In genomic region chr19:41376998-41377365, GRCh38 we compare ENCODE assay signal across 6 cellular contexts. TPM values are rescaled to one million over a fixed set of nuclear protein-coding genes. Genes with fewer than 3 reads are reported as not detected.
A peak's percentile ranks its signal among the peaks of the same experiment; 100 is the strongest.
DNase-seq lines count a peak whose midpoint lies in the region; ATAC-seq, FAIRE-seq and TF ChIP-seq lines count a peak whose summit lies in the region.

No MANE protein-coding gene starts in this region.

- peak overlapping the region; percentile 33 for H3K27ac Mint-ChIP-seq in activated T-helper 17 cell treated with anti-CD3 and anti-CD28 coated beads, Interleukin-2, amount 50 U/mL, for 72 hours

- intact Hi-C loops in HepG2 (cut with micrococcal nuclease; ENCODE audit: unreplicated experiment), result no loop called here

- H3K36me3 Mint-ChIP-seq in activated T-helper 17 cell treated with anti-CD3 and anti-CD28 coated beads, Interleukin-2, amount 50 U/mL, for 72 hours (ENCODE audit: low read depth), result no peaks in the 10 kb centered on the region

- no peak overlapping the region for H3K27ac ChIP-seq in ACC112 (ENCODE audit: low read depth, low read length)
- peak overlapping the region; percentile 50 for H3K27ac ChIP-seq in HepG2 (ENCODE audit: extremely low read length, insufficient read depth, low read length)

- no peak for TF ChIP-seq RAD21 in HepG2 (CRISPR knock-in tag; IDR thresholded peaks at IDR 0.05)

- H3K9ac ChIP-seq in HepG2 (ENCODE audit: insufficient read depth, low read depth, low read length), result peak overlapping the region; percentile 68

- H3K9me3 Mint-ChIP-seq in activated T-helper 17 cell treated with anti-CD3 and anti-CD28 coated beads, Interleukin-2, amount 50 U/mL, for 72 hours, result no peaks in the 10 kb centered on the region

- H3K4me3 Mint-ChIP-seq in activated T-helper 17 cell treated with anti-CD3 and anti-CD28 coated beads, Interleukin-2, amount 50 U/mL, for 72 hours, result peak overlapping the region; percentile 74

- H3K4me1 ChIP-seq in ACC112 (ENCODE audit: control insufficient read depth, insufficient read depth, low read length, unreplicated experiment), result no peaks in the 10 kb centered on the region
- peaks cover 26% of the 10 kb centered on the region for H3K4me1 ChIP-seq in HepG2 (ENCODE audit: insufficient read depth, low read length)

- CTCF ChIA-PET in HepG2 (lab: Yijun Ruan, JAX; ENCODE audit: low intra/inter-chr PET ratio, low total read pairs), result no interaction called here

- H3K4me2 ChIP-seq in HepG2 (ENCODE audit: low read depth, low read length), result peak overlapping the region; percentile 83

- in situ Hi-C loops in HepG2 (cut with HindIII; ENCODE audit: extremely low pct_ligation_motif_present, low pct_unique_long_range_greater_than_20kb), result no loop called here

- H3K79me2 ChIP-seq in ACC112 (ENCODE audit: control insufficient read depth, insufficient read depth, low read length, unreplicated experiment) (no peaks in the 10 kb centered on the region), HepG2 (ENCODE audit: insufficient read depth, low read length) (no peaks in the 10 kb centered on the region)

- H3K27me3 ChIP-seq in ACC112 (ENCODE audit: insufficient read depth, low read length) (no peaks in the 10 kb centered on the region), HepG2 (ENCODE audit: control insufficient read depth in 1 of 2, insufficient read depth in 2 of 2, low read length in 2 of 2) (no peaks in the 10 kb centered on the region)

- peak; percentile 44 for FAIRE-seq in HepG2 (lab: Jason Lieb, UNC)

- H3K36me3 ChIP-seq in ACC112 (ENCODE audit: insufficient read depth, low read length) (no peaks in the 10 kb centered on the region), HepG2 (replicated peaks in 1 of 2; ENCODE audit: control insufficient read depth in 1 of 2, insufficient read depth in 2 of 2, low read length in 2 of 2) (no peaks in the 10 kb centered on the region; a peak in 1 of 5 replicates)

- TF ChIP-seq CTCF in HepG2 (CRISPR knock-in tag; IDR thresholded peaks at IDR 0.05), result no peak

- DNase-seq in HepG2 (ENCODE audit: low spot score) (no peak), AG08396 (ENCODE audit: low spot score) (no peak), LoVo (ENCODE audit: low spot score) (no peak), NCI-H2029 treated with DMSO at 0.1 percent for 48 hours (lab: John Stamatoyannopoulos, UW) (no peak)

- H2AFZ ChIP-seq in ACC112 (ENCODE audit: low read length, unreplicated experiment) (no peak overlapping the region), HepG2 (ENCODE audit: low read length) (no peak overlapping the region)

- POLR2A ChIA-PET in HepG2 (lab: Yijun Ruan, JAX), result interaction anchor here (2.5 kb wide), 1 partner anchor 13 kb away, joined by 11 read pairs; the partner anchor contains the start of gene B9D2

- BruUV-seq in HepG2 (replicated peaks; lab: Mats Ljungman, UMichigan), result no TSS peak

- peaks cover 12% of the 10 kb centered on the region for H3K4me1 Mint-ChIP-seq in activated T-helper 17 cell treated with anti-CD3 and anti-CD28 coated beads, Interleukin-2, amount 50 U/mL, for 72 hours

- H3K9me3 ChIP-seq in HepG2 (ENCODE audit: low read length), result no peaks in the 10 kb centered on the region

- H3K27me3 Mint-ChIP-seq in activated T-helper 17 cell treated with anti-CD3 and anti-CD28 coated beads, Interleukin-2, amount 50 U/mL, for 72 hours, result no peaks in the 10 kb centered on the region

- H4K20me1 ChIP-seq in HepG2 (ENCODE audit: insufficient read depth, low read length), result no peaks in the 10 kb centered on the region

- WGBS in HepG2 (ENCODE audit: low lambda C conversion rate), result 49% methylated on average over 8 of the region's 8 CpGs

- no peak for TF ChIP-seq POLR2A in HepG2 (IDR thresholded peaks at IDR 0.05; ENCODE audit: insufficient read depth in 1 of 2, low read depth in 2 of 2, low read length in 2 of 2)

- TF ChIP-seq EP300 in HepG2 (IDR thresholded peaks at IDR 0.05; ENCODE audit: low read depth in 2 of 2, low read length in 2 of 2) (no peak), HepG2 (CRISPR knock-in tag; IDR thresholded peaks at IDR 0.05; ENCODE audit: borderline replicate concordance) (no peak)

- peak; percentile 77 for ATAC-seq in activated T-helper 17 cell treated with anti-CD3 and anti-CD28 coated beads, Interleukin-2, amount 50 U/mL, for 72 hours (replicated peaks)
- peak; percentile 58 for ATAC-seq in HepG2

- peak overlapping the region; percentile 76 for H3K4me3 ChIP-seq in ACC112 (ENCODE audit: low read depth, low read length)
- H3K4me3 ChIP-seq in HepG2 (replicated peaks in 1 of 3; ENCODE audit: insufficient read depth in 1 of 3, low read depth in 2 of 3, low read length in 3 of 3), result peak overlapping the region; percentile 65 to 81 (median 74)

RNA-seq across cellular contexts. Expression of gene TMEM91, which starts 0.6 kb away (rescaled TPM):
- 10 to 100 TPM in 1 of 2 donors, 1 to 10 TPM in 1; 3.5 to 15.1 TPM for total RNA-seq in activated T-helper 17 cell treated with anti-CD3 and anti-CD28 coated beads, Interleukin-2, amount 50 U/mL, for 72 hours
- 6.3 and 8.4 TPM in 2 replicates for total RNA-seq in HepG2 (2016; rRNA removed; fragmentation: Illumina TruSeq; extraction: Trizol)
- 4.9 and 6.5 TPM in 2 replicates for total RNA-seq in HepG2 (2016; cell fraction: cytosol; rRNA removed; fragmentation: Illumina TruSeq; extraction: Trizol; ENCODE audit: low read depth)
- total RNA-seq in HepG2 (2016; cell fraction: insoluble cytoplasmic fraction; rRNA removed; fragmentation: Illumina TruSeq; extraction: Trizol), result 6.2 and 7.3 TPM in 2 replicates
- total RNA-seq in HepG2 (2016; cell fraction: membrane; rRNA removed; fragmentation: Illumina TruSeq; extraction: Trizol), result 3.9 and 4.6 TPM in 2 replicates
- total RNA-seq in HepG2 (2016; cell fraction: nucleus; rRNA removed; fragmentation: Illumina TruSeq; extraction: Trizol), result 3.4 and 6.0 TPM in 2 replicates
- polyA plus RNA-seq in HepG2 (2011; rRNA removed), result 10.3 and 11.2 TPM in 2 replicates
- polyA plus RNA-seq in HepG2 (2011; cell fraction: cytosol; rRNA removed), result 8.3 and 10.4 TPM in 2 replicates
- 23.1 and 25.5 TPM in 2 replicates for polyA plus RNA-seq in HepG2 (2011; cell fraction: nucleus; rRNA removed)
- 7.9 and 10.2 TPM in 2 replicates for polyA plus RNA-seq in HepG2 (2012)
- 4.9 and 5.8 TPM in 2 replicates for polyA plus RNA-seq in HepG2 (2016; cell fraction: cytosol; fragmentation: Illumina TruSeq; extraction: Trizol; ENCODE audit: low read depth)
- 5.7 and 7.2 TPM in 2 replicates for polyA plus RNA-seq in HepG2 (2016; cell fraction: insoluble cytoplasmic fraction; fragmentation: Illumina TruSeq; extraction: Trizol; ENCODE audit: low read depth)
- 4.2 and 4.9 TPM in 2 replicates for polyA plus RNA-seq in HepG2 (2016; cell fraction: membrane; fragmentation: Illumina TruSeq; extraction: Trizol; ENCODE audit: low read depth)
- 9.5 and 11.5 TPM in 2 replicates for polyA plus RNA-seq in HepG2 (2016; cell fraction: nucleus; fragmentation: Illumina TruSeq; extraction: Trizol; ENCODE audit: insufficient read depth, low read depth)
- 2.0 and 33.3 TPM in 2 replicates for polyA minus RNA-seq in HepG2 (2011; rRNA and poly(A)+ RNA removed; ENCODE audit: low replicate concordance)
- polyA minus RNA-seq in HepG2 (2011; cell fraction: cytosol; rRNA and poly(A)+ RNA removed), result 4.9 and 7.2 TPM in 2 replicates
- 12.7 and 17.7 TPM in 2 replicates for polyA minus RNA-seq in HepG2 (2011; cell fraction: nucleus; rRNA and poly(A)+ RNA removed)

RNA-seq across cellular contexts. Expression of gene B9D2, which starts 13.0 kb away (rescaled TPM):
- 1 to 10 TPM; 6.7 to 9.5 TPM for total RNA-seq in activated T-helper 17 cell treated with anti-CD3 and anti-CD28 coated beads, Interleukin-2, amount 50 U/mL, for 72 hours
- 4.4 and 5.3 TPM in 2 replicates for total RNA-seq in HepG2 (2016; rRNA removed; fragmentation: Illumina TruSeq; extraction: Trizol)
- 1.6 and 2.5 TPM in 2 replicates for total RNA-seq in HepG2 (2016; cell fraction: cytosol; rRNA removed; fragmentation: Illumina TruSeq; extraction: Trizol; ENCODE audit: low read depth)
- 4.5 and 4.8 TPM in 2 replicates for total RNA-seq in HepG2 (2016; cell fraction: insoluble cytoplasmic fraction; rRNA removed; fragmentation: Illumina TruSeq; extraction: Trizol)
- 3.0 and 4.0 TPM in 2 replicates for total RNA-seq in HepG2 (2016; cell fraction: membrane; rRNA removed; fragmentation: Illumina TruSeq; extraction: Trizol)
- 2.3 and 2.6 TPM in 2 replicates for total RNA-seq in HepG2 (2016; cell fraction: nucleus; rRNA removed; fragmentation: Illumina TruSeq; extraction: Trizol)
- polyA plus RNA-seq in HepG2 (2011; rRNA removed), result 2.9 and 3.1 TPM in 2 replicates
- polyA plus RNA-seq in HepG2 (2011; cell fraction: cytosol; rRNA removed), result 2.1 and 3.5 TPM in 2 replicates
- polyA plus RNA-seq in HepG2 (2011; cell fraction: nucleus; rRNA removed), result 2.3 and 2.4 TPM in 2 replicates
- 1.1 and 1.5 TPM in 2 replicates for polyA plus RNA-seq in HepG2 (2012)
- polyA plus RNA-seq in HepG2 (2016; cell fraction: cytosol; fragmentation: Illumina TruSeq; extraction: Trizol; ENCODE audit: low read depth), result 1.9 TPM in 2 replicates
- 3.4 and 4.7 TPM in 2 replicates for polyA plus RNA-seq in HepG2 (2016; cell fraction: insoluble cytoplasmic fraction; fragmentation: Illumina TruSeq; extraction: Trizol; ENCODE audit: low read depth)
- 2.7 and 3.1 TPM in 2 replicates for polyA plus RNA-seq in HepG2 (2016; cell fraction: membrane; fragmentation: Illumina TruSeq; extraction: Trizol; ENCODE audit: low read depth)
- 3.4 and 5.8 TPM in 2 replicates for polyA plus RNA-seq in HepG2 (2016; cell fraction: nucleus; fragmentation: Illumina TruSeq; extraction: Trizol; ENCODE audit: insufficient read depth, low read depth)
- polyA minus RNA-seq in HepG2 (2011; rRNA and poly(A)+ RNA removed; ENCODE audit: low replicate concordance), result 2.0 and 4.3 TPM in 2 replicates
- polyA minus RNA-seq in HepG2 (2011; cell fraction: cytosol; rRNA and poly(A)+ RNA removed), result 1.2 and 1.5 TPM in 2 replicates
- polyA minus RNA-seq in HepG2 (2011; cell fraction: nucleus; rRNA and poly(A)+ RNA removed), result 0.90 and 2.5 TPM in 2 replicates

RNA-seq across cellular contexts. Expression of gene EXOSC5, which starts 20.2 kb away (rescaled TPM):
- total RNA-seq in activated T-helper 17 cell treated with anti-CD3 and anti-CD28 coated beads, Interleukin-2, amount 50 U/mL, for 72 hours, result 10 to 100 TPM; 33.0 to 58.7 TPM
- 23.6 and 24.1 TPM in 2 replicates for total RNA-seq in HepG2 (2016; rRNA removed; fragmentation: Illumina TruSeq; extraction: Trizol)
- total RNA-seq in HepG2 (2016; cell fraction: cytosol; rRNA removed; fragmentation: Illumina TruSeq; extraction: Trizol; ENCODE audit: low read depth), result 7.1 TPM in 2 replicates
- total RNA-seq in HepG2 (2016; cell fraction: insoluble cytoplasmic fraction; rRNA removed; fragmentation: Illumina TruSeq; extraction: Trizol), result 22.9 and 25.3 TPM in 2 replicates
- total RNA-seq in HepG2 (2016; cell fraction: membrane; rRNA removed; fragmentation: Illumina TruSeq; extraction: Trizol), result 5.9 and 7.1 TPM in 2 replicates
- total RNA-seq in HepG2 (2016; cell fraction: nucleus; rRNA removed; fragmentation: Illumina TruSeq; extraction: Trizol), result 11.1 and 12.5 TPM in 2 replicates
- polyA plus RNA-seq in HepG2 (2011; rRNA removed), result 26.5 and 31.5 TPM in 2 replicates
- 28.1 and 37.8 TPM in 2 replicates for polyA plus RNA-seq in HepG2 (2011; cell fraction: cytosol; rRNA removed)
- polyA plus RNA-seq in HepG2 (2011; cell fraction: nucleus; rRNA removed), result 19.3 and 20.0 TPM in 2 replicates
- polyA plus RNA-seq in HepG2 (2012), result 19.0 and 33.9 TPM in 2 replicates
- 4.5 and 5.0 TPM in 2 replicates for polyA plus RNA-seq in HepG2 (2016; cell fraction: cytosol; fragmentation: Illumina TruSeq; extraction: Trizol; ENCODE audit: low read depth)
- 23.1 and 25.5 TPM in 2 replicates for polyA plus RNA-seq in HepG2 (2016; cell fraction: insoluble cytoplasmic fraction; fragmentation: Illumina TruSeq; extraction: Trizol; ENCODE audit: low read depth)
- 3.8 and 5.4 TPM in 2 replicates for polyA plus RNA-seq in HepG2 (2016; cell fraction: membrane; fragmentation: Illumina TruSeq; extraction: Trizol; ENCODE audit: low read depth)
- 17.4 and 17.8 TPM in 2 replicates for polyA plus RNA-seq in HepG2 (2016; cell fraction: nucleus; fragmentation: Illumina TruSeq; extraction: Trizol; ENCODE audit: insufficient read depth, low read depth)
- 18.9 and 21.9 TPM in 2 replicates for polyA minus RNA-seq in HepG2 (2011; rRNA and poly(A)+ RNA removed; ENCODE audit: low replicate concordance)
- polyA minus RNA-seq in HepG2 (2011; cell fraction: cytosol; rRNA and poly(A)+ RNA removed), result 11.7 and 13.1 TPM in 2 replicates
- 7.5 and 9.0 TPM in 2 replicates for polyA minus RNA-seq in HepG2 (2011; cell fraction: nucleus; rRNA and poly(A)+ RNA removed)

RNA-seq across cellular contexts. Expression of gene BCKDHA, which starts 20.6 kb away (rescaled TPM):
- total RNA-seq in activated T-helper 17 cell treated with anti-CD3 and anti-CD28 coated beads, Interleukin-2, amount 50 U/mL, for 72 hours, result 10 to 100 TPM; 19.4 to 48.1 TPM
- 9.7 and 11.8 TPM in 2 replicates for total RNA-seq in HepG2 (2016; rRNA removed; fragmentation: Illumina TruSeq; extraction: Trizol)
- 1.5 TPM in 2 replicates for total RNA-seq in HepG2 (2016; cell fraction: cytosol; rRNA removed; fragmentation: Illumina TruSeq; extraction: Trizol; ENCODE audit: low read depth)
- 6.9 and 10.5 TPM in 2 replicates for total RNA-seq in HepG2 (2016; cell fraction: insoluble cytoplasmic fraction; rRNA removed; fragmentation: Illumina TruSeq; extraction: Trizol)
- 3.3 and 4.5 TPM in 2 replicates for total RNA-seq in HepG2 (2016; cell fraction: membrane; rRNA removed; fragmentation: Illumina TruSeq; extraction: Trizol)
- total RNA-seq in HepG2 (2016; cell fraction: nucleus; rRNA removed; fragmentation: Illumina TruSeq; extraction: Trizol), result 6.1 and 7.1 TPM in 2 replicates
- polyA plus RNA-seq in HepG2 (2011; rRNA removed), result 31.3 and 31.5 TPM in 2 replicates
- 20.9 and 32.3 TPM in 2 replicates for polyA plus RNA-seq in HepG2 (2011; cell fraction: cytosol; rRNA removed)
- polyA plus RNA-seq in HepG2 (2011; cell fraction: nucleus; rRNA removed), result 30.6 and 39.7 TPM in 2 replicates
- 10.5 and 13.8 TPM in 2 replicates for polyA plus RNA-seq in HepG2 (2012)
- polyA plus RNA-seq in HepG2 (2016; cell fraction: cytosol; fragmentation: Illumina TruSeq; extraction: Trizol; ENCODE audit: low read depth), result 1.6 and 2.5 TPM in 2 replicates
- 5.8 and 6.3 TPM in 2 replicates for polyA plus RNA-seq in HepG2 (2016; cell fraction: insoluble cytoplasmic fraction; fragmentation: Illumina TruSeq; extraction: Trizol; ENCODE audit: low read depth)
- 2.1 and 3.5 TPM in 2 replicates for polyA plus RNA-seq in HepG2 (2016; cell fraction: membrane; fragmentation: Illumina TruSeq; extraction: Trizol; ENCODE audit: low read depth)
- polyA plus RNA-seq in HepG2 (2016; cell fraction: nucleus; fragmentation: Illumina TruSeq; extraction: Trizol; ENCODE audit: insufficient read depth, low read depth), result 3.7 and 7.6 TPM in 2 replicates
- polyA minus RNA-seq in HepG2 (2011; rRNA and poly(A)+ RNA removed; ENCODE audit: low replicate concordance), result 19.1 and 44.4 TPM in 2 replicates
- 23.0 and 29.5 TPM in 2 replicates for polyA minus RNA-seq in HepG2 (2011; cell fraction: cytosol; rRNA and poly(A)+ RNA removed)
- 11.6 and 11.8 TPM in 2 replicates for polyA minus RNA-seq in HepG2 (2011; cell fraction: nucleus; rRNA and poly(A)+ RNA removed)

RNA-seq across cellular contexts. Expression of gene TGFB1, which starts 23.3 kb away (rescaled TPM):
- total RNA-seq in activated T-helper 17 cell treated with anti-CD3 and anti-CD28 coated beads, Interleukin-2, amount 50 U/mL, for 72 hours, result 100 to 1,000 TPM; 107 to 158 TPM
- 2.7 and 4.1 TPM in 2 replicates for total RNA-seq in HepG2 (2016; rRNA removed; fragmentation: Illumina TruSeq; extraction: Trizol)
- total RNA-seq in HepG2 (2016; cell fraction: cytosol; rRNA removed; fragmentation: Illumina TruSeq; extraction: Trizol; ENCODE audit: low read depth), result 6.2 and 9.0 TPM in 2 replicates
- 2.2 and 3.6 TPM in 2 replicates for total RNA-seq in HepG2 (2016; cell fraction: insoluble cytoplasmic fraction; rRNA removed; fragmentation: Illumina TruSeq; extraction: Trizol)
- total RNA-seq in HepG2 (2016; cell fraction: membrane; rRNA removed; fragmentation: Illumina TruSeq; extraction: Trizol), result 12.7 and 14.7 TPM in 2 replicates
- total RNA-seq in HepG2 (2016; cell fraction: nucleus; rRNA removed; fragmentation: Illumina TruSeq; extraction: Trizol), result 3.0 and 7.5 TPM in 2 replicates
- 5.4 and 6.2 TPM in 2 replicates for polyA plus RNA-seq in HepG2 (2011; rRNA removed)
- polyA plus RNA-seq in HepG2 (2011; cell fraction: cytosol; rRNA removed), result 4.9 and 6.6 TPM in 2 replicates
- polyA plus RNA-seq in HepG2 (2011; cell fraction: nucleus; rRNA removed), result 24.0 and 30.3 TPM in 2 replicates
- polyA plus RNA-seq in HepG2 (2012), result 27.5 and 39.6 TPM in 2 replicates
- 35.9 and 36.5 TPM in 2 replicates for polyA plus RNA-seq in HepG2 (2016; cell fraction: cytosol; fragmentation: Illumina TruSeq; extraction: Trizol; ENCODE audit: low read depth)
- polyA plus RNA-seq in HepG2 (2016; cell fraction: insoluble cytoplasmic fraction; fragmentation: Illumina TruSeq; extraction: Trizol; ENCODE audit: low read depth), result 13.3 and 16.4 TPM in 2 replicates
- polyA plus RNA-seq in HepG2 (2016; cell fraction: membrane; fragmentation: Illumina TruSeq; extraction: Trizol; ENCODE audit: low read depth), result 49.5 and 52.5 TPM in 2 replicates
- 30.3 and 32.9 TPM in 2 replicates for polyA plus RNA-seq in HepG2 (2016; cell fraction: nucleus; fragmentation: Illumina TruSeq; extraction: Trizol; ENCODE audit: insufficient read depth, low read depth)
- polyA minus RNA-seq in HepG2 (2011; rRNA and poly(A)+ RNA removed; ENCODE audit: low replicate concordance), result 5.5 and 10.7 TPM in 2 replicates
- polyA minus RNA-seq in HepG2 (2011; cell fraction: cytosol; rRNA and poly(A)+ RNA removed), result 17.6 and 20.2 TPM in 2 replicates
- 6.1 and 7.5 TPM in 2 replicates for polyA minus RNA-seq in HepG2 (2011; cell fraction: nucleus; rRNA and poly(A)+ RNA removed)
